In the genomic region with DNA sequence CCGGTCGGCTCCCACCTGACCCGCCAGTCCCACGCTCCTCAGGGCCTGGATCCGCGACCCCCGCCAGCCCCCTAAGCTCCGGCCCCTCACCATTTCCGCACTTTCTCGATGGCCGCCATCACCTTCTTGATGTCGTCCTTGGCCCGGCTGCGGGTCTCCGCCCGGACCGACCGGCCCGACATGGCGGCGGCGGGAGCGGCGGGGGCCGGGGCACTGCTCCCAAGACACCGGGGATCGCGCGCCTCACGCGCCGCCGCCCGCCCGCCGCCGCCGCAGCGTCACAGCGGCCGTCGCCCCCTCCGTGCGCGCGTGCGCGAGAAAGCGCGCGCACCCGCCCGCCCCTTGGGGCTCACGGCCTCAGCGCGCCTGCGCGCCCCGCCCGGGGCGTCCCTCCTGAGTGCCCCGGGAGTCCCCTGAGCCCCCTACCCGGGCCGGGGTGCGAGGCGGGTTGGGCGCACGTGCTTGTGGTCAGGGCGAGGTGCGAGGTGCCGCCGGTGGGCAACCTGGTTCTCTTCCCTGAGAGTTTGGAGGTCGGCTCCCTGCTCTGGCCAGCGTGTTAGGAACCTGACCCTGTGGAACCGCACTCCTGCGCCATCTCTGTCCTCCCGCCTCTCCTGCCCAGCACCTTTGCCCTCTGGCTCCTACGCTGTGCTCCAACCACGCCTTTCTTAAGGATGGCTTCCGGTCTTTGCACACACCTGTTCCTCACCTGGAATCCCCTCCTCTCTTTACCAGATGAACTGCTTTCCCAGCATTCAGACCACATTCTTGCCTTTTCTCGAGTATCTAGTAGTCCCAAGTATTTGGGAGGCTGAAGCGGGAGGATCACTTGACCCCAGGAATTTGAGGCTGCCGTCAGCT, we compare ENCODE assay signal across 8 cellular contexts. TPM values are rescaled to one million over a fixed set of nuclear protein-coding genes. Genes with fewer than 3 reads are reported as not detected.
A peak's percentile ranks its signal among the peaks of the same experiment; 100 is the strongest.
DNase-seq lines count a peak whose midpoint lies in the region; ATAC-seq and TF ChIP-seq lines count a peak whose summit lies in the region.

Gene BCL7B (minus strand): TSS at position 294 of the 861 bp plus-strand sequence. CDS start 112 bp downstream, at position 182.

- peaks cover 5% of the 10 kb centered on the region for H3K27me3 Mint-ChIP-seq in glutamatergic neuron (ENCODE audit: unreplicated experiment)
- no peaks in the 10 kb centered on the region for H3K27me3 Mint-ChIP-seq in osteocyte (ENCODE audit: unreplicated experiment)

- H3K27ac ChIP-seq in SK-N-SH (ENCODE audit: low read depth in 2 of 2, low read length in 1 of 2) = peak within 1 kb of the TSS; percentile 92 to 94
- peak within 1 kb of the TSS; percentile 99 for H3K27ac ChIP-seq in thoracic aorta

- peaks cover 43% of the 10 kb centered on the region for H3K79me2 ChIP-seq in SK-N-SH (ENCODE audit: insufficient read depth)

- CTCF ChIA-PET in SK-N-SH (lab: Yijun Ruan, JAX) = interaction anchor here (0.8 to 2.4 kb wide), 5 partner anchors 8 to 469 kb away, joined by 3 to 9 read pairs (median 5); no protein-coding TSS in a partner anchor

- POLR2A ChIA-PET in SK-N-SH (lab: Yijun Ruan, JAX) = interaction anchor here (0.8 to 1.5 kb wide), 4 partner anchors 11 to 35 kb away, joined by 4 to 8 read pairs (median 6); partner anchors contain the start of genes BAZ1B and TBL2

- peak within 1 kb of the TSS; percentile 98 for H3K9ac ChIP-seq in SK-N-SH

- WGBS in SK-N-SH (ENCODE audit: low lambda C conversion rate) = 11% methylated on average over 34 of the region's 83 CpGs

- DNase-seq in DMS53 treated with DMSO at 0.1 percent for 48 hours (lab: John Stamatoyannopoulos, UW; ENCODE audit: unreplicated experiment) = peak; percentile 48
- DNase-seq in SK-N-SH = peak; percentile 100
- peak; percentile 81 to 89 for DNase-seq in activated naive CD4-positive, alpha-beta T cell treated with anti-CD3 and anti-CD28 coated beads, Interleukin-2, amount 50 U/mL, for 72 hours (ENCODE audit: low spot score in 2 of 2)
- DNase-seq in glutamatergic neuron = peak; percentile 69
- DNase-seq in osteocyte (ENCODE audit: extremely low spot score, unreplicated experiment) = peak; percentile 92
- DNase-seq in thoracic aorta (ENCODE audit: low spot score) = no peak

- H3K9me3 Mint-ChIP-seq in activated naive CD4-positive, alpha-beta T cell treated with anti-CD3 and anti-CD28 coated beads, Interleukin-2, amount 50 U/mL, for 72 hours = no peaks in the 10 kb centered on the region
- H3K9me3 Mint-ChIP-seq in glutamatergic neuron (ENCODE audit: unreplicated experiment) (peaks cover 7% of the 10 kb centered on the region), osteocyte (ENCODE audit: unreplicated experiment) (no peaks in the 10 kb centered on the region)

- H3K9me3 ChIP-seq in SK-N-SH = no peaks in the 10 kb centered on the region
- H3K9me3 ChIP-seq in thoracic aorta = no peaks in the 10 kb centered on the region

- H3K4me2 ChIP-seq in SK-N-SH = peak within 1 kb of the TSS; percentile 95

- H3F3A ChIP-seq in SK-N-SH (replicated peaks; ENCODE audit: insufficient read depth) = peaks cover 24% of the 10 kb centered on the region

- H3K27ac Mint-ChIP-seq in activated naive CD4-positive, alpha-beta T cell treated with anti-CD3 and anti-CD28 coated beads, Interleukin-2, amount 50 U/mL, for 72 hours = peak within 1 kb of the TSS; percentile 92 to 97
- H3K27ac Mint-ChIP-seq in glutamatergic neuron (ENCODE audit: unreplicated experiment) (peak within 1 kb of the TSS; percentile 95), osteocyte (ENCODE audit: unreplicated experiment) (peak within 1 kb of the TSS; percentile 87)

- H3K4me1 ChIP-seq in SK-N-SH (ENCODE audit: control insufficient read depth in 1 of 2, insufficient read depth in 2 of 2, low read depth in 1 of 2, low read length in 1 of 2) (peaks cover 9 to 15% of the 10 kb centered on the region in 2 experiments; a peak in 3 of 4 replicates), thoracic aorta (ENCODE audit: control insufficient read depth in 1 of 2, low read depth in 2 of 2) (peaks cover 19% of the 10 kb centered on the region in 2 donors)

- H3K4me3 Mint-ChIP-seq in glutamatergic neuron (ENCODE audit: unreplicated experiment) = peak within 1 kb of the TSS; percentile 96
- peak within 1 kb of the TSS; percentile 80 for H3K4me3 Mint-ChIP-seq in osteocyte (ENCODE audit: unreplicated experiment)

- peak within 1 kb of the TSS; percentile 89; the same call in 1 of the 2 replicates for H2AFZ ChIP-seq in SK-N-SH (ENCODE audit: low read depth)

- no peaks in the 10 kb centered on the region for H3K9me2 ChIP-seq in SK-N-SH

- H3K36me3 ChIP-seq in SK-N-SH (replicated peaks in 1 of 2; ENCODE audit: control insufficient read depth in 1 of 2, insufficient read depth in 2 of 2, low read length in 1 of 2) (peaks cover 0 to 14% of the 10 kb centered on the region in 2 experiments), thoracic aorta (peaks cover 3% of the 10 kb centered on the region)

- TF ChIP-seq RAD21 in Ishikawa (IDR thresholded peaks at IDR 0.05; ENCODE audit: low read depth) = no peak
- no peak for TF ChIP-seq RAD21 in SK-N-SH (IDR thresholded peaks at IDR 0.05; ENCODE audit: low read length)

- H3K4me1 Mint-ChIP-seq in glutamatergic neuron (ENCODE audit: low read depth, unreplicated experiment) = peaks cover 12% of the 10 kb centered on the region
- peaks cover 35% of the 10 kb centered on the region for H3K4me1 Mint-ChIP-seq in osteocyte (ENCODE audit: unreplicated experiment)

- TF ChIP-seq CTCF in SK-N-SH (IDR thresholded peaks at IDR 0.05) (no peak), glutamatergic neuron (IDR thresholded peaks at IDR 0.05; ENCODE audit: partially characterized antibody, unreplicated experiment) (no peak), osteocyte (IDR thresholded peaks at IDR 0.05) (no peak), thoracic aorta (IDR thresholded peaks at IDR 0.05) (no peak)

- TF ChIP-seq EP300 in Ishikawa (IDR thresholded peaks at IDR 0.05; ENCODE audit: borderline replicate concordance) (no peak), SK-N-SH (IDR thresholded peaks at IDR 0.05; ENCODE audit: borderline replicate concordance in 1 of 2, low read depth in 1 of 2, low read length in 1 of 2) (no peak)

- peaks cover 39% of the 10 kb centered on the region for H4K20me1 ChIP-seq in SK-N-SH (ENCODE audit: insufficient read depth)

- H3K27me3 ChIP-seq in SK-N-SH (ENCODE audit: insufficient read depth) (no peaks in the 10 kb centered on the region), thoracic aorta (replicated peaks; ENCODE audit: insufficient read depth) (no peaks in the 10 kb centered on the region)

- ATAC-seq in GM21526 (IDR thresholded peaks at IDR 0.05; ENCODE audit: low FRiP score, unreplicated experiment) (peak; percentile 33), thoracic aorta (ENCODE audit: insufficient number of reproducible peaks, low FRiP score, low read depth) (peak; percentile 63)
- peak; percentile 61 to 74 for ATAC-seq in activated naive CD4-positive, alpha-beta T cell treated with anti-CD3 and anti-CD28 coated beads, Interleukin-2, amount 50 U/mL, for 72 hours

- peak within 1 kb of the TSS; percentile 61 to 84 for H3K4me3 ChIP-seq in SK-N-SH (ENCODE audit: low read depth in 2 of 2, low read length in 1 of 2)
- H3K4me3 ChIP-seq in thoracic aorta = peak within 1 kb of the TSS; percentile 84

- peaks cover 14 to 15% of the 10 kb centered on the region in 2 donors for H3K36me3 Mint-ChIP-seq in activated naive CD4-positive, alpha-beta T cell treated with anti-CD3 and anti-CD28 coated beads, Interleukin-2, amount 50 U/mL, for 72 hours
- H3K36me3 Mint-ChIP-seq in glutamatergic neuron (ENCODE audit: unreplicated experiment) (peaks cover 8% of the 10 kb centered on the region), osteocyte (ENCODE audit: unreplicated experiment) (peaks cover 2% of the 10 kb centered on the region)

TF ChIP-seq in Ishikawa, 13 proteins besides CTCF, POLR2A, EP300 and RAD21 (continues in another document):
- TF ChIP-seq CEBPB (IDR thresholded peaks at IDR 0.05) (no peak), TCF12 (IDR thresholded peaks at IDR 0.05; ENCODE audit: low read depth) (no peak; the same call in 1 of the 2 replicates), ZBTB7A (IDR thresholded peaks at IDR 0.05; ENCODE audit: low read depth) (peak; percentile 98), YY1 (IDR thresholded peaks at IDR 0.05; ENCODE audit: low read depth) (0 out of 2 replicates have a peak, but pooled peaks have one; percentile 30), TEAD4 (IDR thresholded peaks at IDR 0.05) (no peak)
- TF ChIP-seq, protein P1, sequence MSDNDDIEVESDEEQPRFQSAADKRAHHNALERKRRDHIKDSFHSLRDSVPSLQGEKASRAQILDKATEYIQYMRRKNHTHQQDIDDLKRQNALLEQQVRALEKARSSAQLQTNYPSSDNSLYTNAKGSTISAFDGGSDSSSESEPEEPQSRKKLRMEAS (IDR thresholded peaks at IDR 0.05) = peak; percentile 99

TF ChIP-seq in SK-N-SH, 30 proteins besides CTCF, POLR2A, EP300 and RAD21 (continues in another document):
- TF ChIP-seq NRF1 (IDR thresholded peaks at IDR 0.05; ENCODE audit: low read depth, low read length) = peak; percentile 89
- peak; percentile 61 for TF ChIP-seq MXI1 (IDR thresholded peaks at IDR 0.05; ENCODE audit: low read depth, low read length)
- peak; percentile 32; the same call in 1 of the 2 replicates for TF ChIP-seq TAF1 (IDR thresholded peaks at IDR 0.05; ENCODE audit: borderline replicate concordance, low read depth, low read length)
- TF ChIP-seq, protein P2, sequence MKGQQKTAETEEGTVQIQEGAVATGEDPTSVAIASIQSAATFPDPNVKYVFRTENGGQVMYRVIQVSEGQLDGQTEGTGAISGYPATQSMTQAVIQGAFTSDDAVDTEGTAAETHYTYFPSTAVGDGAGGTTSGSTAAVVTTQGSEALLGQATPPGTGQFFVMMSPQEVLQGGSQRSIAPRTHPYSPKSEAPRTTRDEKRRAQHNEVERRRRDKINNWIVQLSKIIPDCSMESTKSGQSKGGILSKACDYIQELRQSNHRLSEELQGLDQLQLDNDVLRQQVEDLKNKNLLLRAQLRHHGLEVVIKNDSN (IDR thresholded peaks at IDR 0.05; ENCODE audit: borderline replicate concordance, low read depth) = 0 out of 2 replicates have a peak, but pooled peaks have one; percentile 14
- TF ChIP-seq RFX5 (IDR thresholded peaks at IDR 0.05; ENCODE audit: low read length) = no peak

RNA-seq across cellular contexts. Expression of gene BCL7B, which starts in this region (rescaled TPM):
- polyA plus RNA-seq in SK-N-SH (2012; rRNA removed) = 107 and 114 TPM in 2 replicates
- 89.6 and 97.3 TPM in 2 replicates for polyA plus RNA-seq in SK-N-SH (2012; cell fraction: cytosol; rRNA removed)
- 64.0 and 86.4 TPM in 2 replicates for polyA plus RNA-seq in SK-N-SH (2012; cell fraction: nucleus; rRNA removed)
- 10 to 100 TPM; 51.5 to 60.1 TPM for total RNA-seq in activated naive CD4-positive, alpha-beta T cell treated with anti-CD3 and anti-CD28 coated beads, Interleukin-2, amount 50 U/mL, for 72 hours
- total RNA-seq in glutamatergic neuron (ENCODE audit: unreplicated experiment) (34.0 TPM), osteocyte (37.4 and 41.8 TPM in 2 replicates), thoracic aorta (100 to 1,000 TPM in 1 of 2 donors, 10 to 100 TPM in 1; 99.8 to 129 TPM)
